8 cellular contexts compared by ENCODE assay signal in genomic region chr3:187743195-187744141, GRCh38. TPM values are rescaled to one million over a fixed set of nuclear protein-coding genes. Genes with fewer than 3 reads are reported as not detected.
DNase-seq lines count a peak whose midpoint lies in the region; ATAC-seq and TF ChIP-seq lines count a peak whose summit lies in the region.

No MANE protein-coding gene starts in this region.

- intact Hi-C loops in activated T-helper 2 cell treated with anti-CD3 and anti-CD28 coated beads, Interferon-gamma antibody, Interleukin-2, Interleukin-4, amounts not matched to agents 10 μg/mL and 5 μg/mL and 100 μg/mL, durations not matched to agents 14 hours and 24 hours and 36 hours (cut with micrococcal nuclease) = loop anchor here (1.0 to 10.0 kb wide), 11 partner anchors 231 to 1564 kb away; partner anchors contain the start of gene LPP

- POLR2A ChIA-PET in HEK293T (lab: Yijun Ruan, JAX) = no interaction called here

- DNase-seq in EH (ENCODE audit: low read depth) = peak; percentile 70
- peak; percentile 71 for DNase-seq in NCI-H345 (lab: John Stamatoyannopoulos, UW)
- peak; percentile 45 for DNase-seq in activated T-helper 2 cell treated with anti-CD3 and anti-CD28 coated beads, Interferon-gamma antibody, Interleukin-2, Interleukin-4, amounts not matched to agents 10 μg/mL and 5 μg/mL and 100 μg/mL, durations not matched to agents 14 hours and 24 hours and 36 hours (ENCODE audit: low spot score)
- DNase-seq in fibroblast of the aortic adventitia (ENCODE audit: low read depth) = peak; percentile 64
- peak; percentile 51 to 63 for DNase-seq in tibial nerve (ENCODE audit: low spot score in 2 of 2)
- no peak for DNase-seq in HEK293T (ENCODE audit: extremely low spot score)

- H3K4me3 Mint-ChIP-seq in activated T-helper 2 cell treated with anti-CD3 and anti-CD28 coated beads, Interferon-gamma antibody, Interleukin-2, Interleukin-4, amounts not matched to agents 10 μg/mL and 5 μg/mL and 100 μg/mL, durations not matched to agents 14 hours and 24 hours and 36 hours (ENCODE audit: low read depth) = peak overlapping the region; percentile 94

- no peak for TF ChIP-seq RAD21 in neural cell (conservative IDR thresholded peaks at IDR 0.05)

- peak overlapping the region; percentile 99 for H3K27ac Mint-ChIP-seq in activated T-helper 2 cell treated with anti-CD3 and anti-CD28 coated beads, Interferon-gamma antibody, Interleukin-2, Interleukin-4, amounts not matched to agents 10 μg/mL and 5 μg/mL and 100 μg/mL, durations not matched to agents 14 hours and 24 hours and 36 hours

- H3K4me1 Mint-ChIP-seq in activated T-helper 2 cell treated with anti-CD3 and anti-CD28 coated beads, Interferon-gamma antibody, Interleukin-2, Interleukin-4, amounts not matched to agents 10 μg/mL and 5 μg/mL and 100 μg/mL, durations not matched to agents 14 hours and 24 hours and 36 hours (ENCODE audit: low read depth) = peaks cover 44% of the 10 kb centered on the region

- H3K36me3 ChIP-seq in neural cell (ENCODE audit: insufficient read depth, low read length) (no peaks in the 10 kb centered on the region), tibial nerve (no peaks in the 10 kb centered on the region)

- no peaks in the 10 kb centered on the region for H3K9me2 ChIP-seq in neural cell (ENCODE audit: insufficient read depth, low read length)

- no peak overlapping the region for H2AFZ ChIP-seq in neural cell (ENCODE audit: low read depth, low read length)

- 5 to 6% methylated on average over 45 of the region's 45 CpGs for WGBS in tibial nerve, 2 donors

- ATAC-seq in HG02885 (IDR thresholded peaks at IDR 0.05; ENCODE audit: poor library complexity, unreplicated experiment) = no peak

- CTCF ChIA-PET in HEK293T (lab: Yijun Ruan, JAX) = interaction anchor here (1.0 to 2.5 kb wide), 2 partner anchors 1208 to 1211 kb away, joined by 3 to 23 read pairs; no protein-coding TSS in a partner anchor

- H3K79me2 ChIP-seq in neural cell (replicated peaks; ENCODE audit: insufficient read depth, low read length) = peaks cover 17% of the 10 kb centered on the region

- peaks cover 32% of the 10 kb centered on the region for H3K27me3 ChIP-seq in neural cell (ENCODE audit: insufficient read depth, low read depth, low read length)
- H3K27me3 ChIP-seq in tibial nerve = no peaks in the 10 kb centered on the region

- H3K27ac ChIP-seq in neural cell (ENCODE audit: low read length) (peak overlapping the region; percentile 91), tibial nerve (peak overlapping the region; percentile 97 to 100 (median 98))

- TF ChIP-seq POLR2A in tibial nerve (IDR thresholded peaks at IDR 0.05) = peak in 1 of 2 donors; percentile 30

- no peaks in the 10 kb centered on the region for H3K9me3 Mint-ChIP-seq in activated T-helper 2 cell treated with anti-CD3 and anti-CD28 coated beads, Interferon-gamma antibody, Interleukin-2, Interleukin-4, amounts not matched to agents 10 μg/mL and 5 μg/mL and 100 μg/mL, durations not matched to agents 14 hours and 24 hours and 36 hours

- no peaks in the 10 kb centered on the region for H3K27me3 Mint-ChIP-seq in activated T-helper 2 cell treated with anti-CD3 and anti-CD28 coated beads, Interferon-gamma antibody, Interleukin-2, Interleukin-4, amounts not matched to agents 10 μg/mL and 5 μg/mL and 100 μg/mL, durations not matched to agents 14 hours and 24 hours and 36 hours (ENCODE audit: low read depth)

- H3K9me3 ChIP-seq in neural cell (ENCODE audit: low read length) (no peaks in the 10 kb centered on the region), tibial nerve (no peaks in the 10 kb centered on the region)

- no peaks in the 10 kb centered on the region for H4K20me1 ChIP-seq in neural cell (ENCODE audit: insufficient read depth)

- H3F3A ChIP-seq in neural cell (ENCODE audit: insufficient read depth, low read length, poor library complexity, severe bottlenecking) = peaks cover 8% of the 10 kb centered on the region

- TF ChIP-seq EP300 in neural cell (conservative IDR thresholded peaks at IDR 0.05; ENCODE audit: poor library complexity, severe bottlenecking) (no peak), tibial nerve (IDR thresholded peaks at IDR 0.05) (peak in 1 of 2 donors; percentile 90)

- no peaks in the 10 kb centered on the region for H3K36me3 Mint-ChIP-seq in activated T-helper 2 cell treated with anti-CD3 and anti-CD28 coated beads, Interferon-gamma antibody, Interleukin-2, Interleukin-4, amounts not matched to agents 10 μg/mL and 5 μg/mL and 100 μg/mL, durations not matched to agents 14 hours and 24 hours and 36 hours (ENCODE audit: low read depth)

- H3K9ac ChIP-seq in neural cell (ENCODE audit: low read length) = peak overlapping the region; percentile 85

- H3K4me1 ChIP-seq in tibial nerve = peaks cover 3 to 28% (median 16%) of the 10 kb centered on the region in 4 donors

- H3K4me3 ChIP-seq in fibroblast of the aortic adventitia (ENCODE audit: low read depth, low read length) (peak overlapping the region; percentile 87), neural cell (ENCODE audit: low read length) (peak overlapping the region; percentile 69), tibial nerve (peak overlapping the region; percentile 76 to 91 (median 81))

- TF ChIP-seq CTCF in fibroblast of the aortic adventitia (IDR thresholded peaks at IDR 0.05; ENCODE audit: insufficient read depth, low read length) (no peak), neural cell (IDR thresholded peaks at IDR 0.05; ENCODE audit: poor library complexity, severe bottlenecking) (no peak), tibial nerve (IDR thresholded peaks at IDR 0.05) (no peak)

- peak overlapping the region; percentile 62 for H3K4me2 ChIP-seq in neural cell (ENCODE audit: low read length)

TF ChIP-seq in neural cell, 6 proteins besides CTCF, POLR2A, EP300 and RAD21 (continues in another document):
- TF ChIP-seq EZH2 (IDR thresholded peaks at IDR 0.05; ENCODE audit: borderline replicate concordance, insufficient read depth, low read length, poor library complexity, severe bottlenecking) (no peak), POLR2AphosphoS5 (IDR thresholded peaks at IDR 0.05) (no peak), MXI1 (conservative IDR thresholded peaks at IDR 0.05; ENCODE audit: poor library complexity, severe bottlenecking) (no peak), TAF1 (IDR thresholded peaks at IDR 0.05; ENCODE audit: low read depth) (no peak), SMC3 (conservative IDR thresholded peaks at IDR 0.05; ENCODE audit: poor library complexity) (no peak)

TF ChIP-seq in HEK293T, 16 proteins besides CTCF, POLR2A, EP300 and RAD21:
- no peak for TF ChIP-seq HDGF (IDR thresholded peaks at IDR 0.05; ENCODE audit: borderline replicate concordance)
- TF ChIP-seq FOXK2 (IDR thresholded peaks at IDR 0.05) = no peak
- no peak for TF ChIP-seq BHLHE40 (IDR thresholded peaks at IDR 0.05; ENCODE audit: borderline replicate concordance)
- no peak for TF ChIP-seq L3MBTL2 (conservative IDR thresholded peaks at IDR 0.05)
- TF ChIP-seq NFRKB (IDR thresholded peaks at IDR 0.05) = no peak
- no peak for TF ChIP-seq TARDBP (IDR thresholded peaks at IDR 0.05)
- TF ChIP-seq SP1 (IDR thresholded peaks at IDR 0.05) = no peak
- no peak for TF ChIP-seq ZNF384 (IDR thresholded peaks at IDR 0.05)
- no peak for TF ChIP-seq ARNT (IDR thresholded peaks at IDR 0.05)
- no peak for TF ChIP-seq FOXA1 (IDR thresholded peaks at IDR 0.05)
- TF ChIP-seq CTBP1 (IDR thresholded peaks at IDR 0.05; ENCODE audit: borderline replicate concordance) = no peak
- TF ChIP-seq PKNOX1 (IDR thresholded peaks at IDR 0.05) = no peak
- TF ChIP-seq SUZ12 (IDR thresholded peaks at IDR 0.05) = no peak

RNA-seq across cellular contexts. Expression of gene BCL6, which starts 1.8 kb away (rescaled TPM):
- 12.0 and 16.5 TPM in 2 replicates for total RNA-seq in activated T-helper 2 cell treated with anti-CD3 and anti-CD28 coated beads, Interferon-gamma antibody, Interleukin-2, Interleukin-4, amounts not matched to agents 10 μg/mL and 5 μg/mL and 100 μg/mL, durations not matched to agents 14 hours and 24 hours and 36 hours
- 24.8 and 90.1 TPM in 2 replicates for total RNA-seq in fibroblast of the aortic adventitia (ENCODE audit: low replicate concordance)
- 4.3 and 5.2 TPM in 2 replicates for polyA plus RNA-seq in neural cell
- 4.1 and 6.1 TPM in 2 replicates for polyA minus RNA-seq in neural cell
- total RNA-seq in tibial nerve = 100 to 1,000 TPM; 272 to 500 (median 305) TPM

RNA-seq across cellular contexts. Expression of gene RTP2, which starts 41.1 kb away (rescaled TPM):
- not detected in 2 replicates for total RNA-seq in activated T-helper 2 cell treated with anti-CD3 and anti-CD28 coated beads, Interferon-gamma antibody, Interleukin-2, Interleukin-4, amounts not matched to agents 10 μg/mL and 5 μg/mL and 100 μg/mL, durations not matched to agents 14 hours and 24 hours and 36 hours
- total RNA-seq in fibroblast of the aortic adventitia (ENCODE audit: low replicate concordance) (not detected in 2 replicates), tibial nerve (not detected)
- polyA plus RNA-seq in neural cell = not detected in 2 replicates
- polyA minus RNA-seq in neural cell = not detected in 2 replicates
